In genomic region chr12:124479680-124480468, GRCh38 we compare ENCODE assay signal across 9 cellular contexts.
DNase-seq lines count a peak whose midpoint lies in the region; ATAC-seq and TF ChIP-seq lines count a peak whose summit lies in the region.
"Had no signal": no experiment of that assay in that cellular context is flagged by ENCODE, and none has a peak within 500 bp of the region (broad histone marks: within the 10 kb centered on the region; RNA-seq: fewer than 3 reads in every experiment).

No MANE protein-coding gene starts in this region.

- BruUV-seq in Calu3 (replicated peaks; lab: Mats Ljungman, UMichigan), result no TSS peak

- H3K36me3 ChIP-seq in HEK293 (ENCODE audit: control insufficient read depth in 2 of 2, insufficient read depth in 1 of 2, low read length in 2 of 2), result peaks cover 0 to 78% of the 10 kb centered on the region in 2 experiments; a peak in 2 of 3 replicates

- H3K4me1 Mint-ChIP-seq in Calu3 (ENCODE audit: low read depth, unreplicated experiment) (peaks cover 34% of the 10 kb centered on the region), T-cell (peaks cover 24 to 39% (median 28%) of the 10 kb centered on the region in 3 donors), mesothelial cell of epicardium (peaks cover 18% of the 10 kb centered on the region)

- H3K9me3 Mint-ChIP-seq in Calu3 (ENCODE audit: low read depth, unreplicated experiment), result no peaks in the 10 kb centered on the region
- H3K9me3 Mint-ChIP-seq in T-cell, result no peaks in the 10 kb centered on the region
- no peaks in the 10 kb centered on the region for H3K9me3 Mint-ChIP-seq in mesothelial cell of epicardium

- ATAC-seq in T-cell (replicated peaks in 1 of 4) (peak in 1 of 4 experiments; percentile 8), left lobe of liver (no peak)

- CTCF ChIA-PET in Calu3 (lab: Charles Lee) (interaction anchor here (0.5 kb wide), 1 partner anchor 144 kb away, joined by 4 read pairs; no protein-coding TSS in a partner anchor), HEK293 (lab: Yijun Ruan, JAX) (interaction anchor here (1.3 kb wide), 1 partner anchor 288 kb away, joined by 3 read pairs; no protein-coding TSS in a partner anchor), T-cell (lab: Charles Lee) (no interaction called here)

- no peak overlapping the region for H3K27ac ChIP-seq in HEK293 (ENCODE audit: extremely low read depth, low read depth, low read length)

- H3K4me3 ChIP-seq in HEK293 (ENCODE audit: low read depth, low read length), result no peak overlapping the region

- H3K27me3 Mint-ChIP-seq in Calu3 (ENCODE audit: unreplicated experiment), result no peaks in the 10 kb centered on the region
- H3K27me3 Mint-ChIP-seq in T-cell, result no peaks in the 10 kb centered on the region
- H3K27me3 Mint-ChIP-seq in mesothelial cell of epicardium (ENCODE audit: low read depth), result no peaks in the 10 kb centered on the region

- intact Hi-C loops in Calu3 (cut with micrococcal nuclease; ENCODE audit: unreplicated experiment), result no loop called here

- POLR2A ChIA-PET in HEK293 (lab: Yijun Ruan, JAX) (no interaction called here), T-cell (lab: Charles Lee) (interaction anchor here (0.5 to 0.6 kb wide), 2 partner anchors 46 to 231 kb away, joined by 3 to 4 read pairs; no protein-coding TSS in a partner anchor)

- no peaks in the 10 kb centered on the region for H3K4me1 ChIP-seq in HEK293 (ENCODE audit: control insufficient read depth, insufficient read depth, low read length)

- TF ChIP-seq CTCF in Calu3 (IDR thresholded peaks at IDR 0.05; ENCODE audit: unreplicated experiment) (no peak), HEK293 (tag by site-specific recombination; IDR thresholded peaks at IDR 0.05) (no peak), mesothelial cell of epicardium (IDR thresholded peaks at IDR 0.05; ENCODE audit: unreplicated experiment) (no peak)

- no peak overlapping the region for H3K4me3 Mint-ChIP-seq in Calu3 (ENCODE audit: low read depth, unreplicated experiment)
- peak overlapping the region in 1 of 3 donors; percentile 23 for H3K4me3 Mint-ChIP-seq in T-cell
- no peak overlapping the region for H3K4me3 Mint-ChIP-seq in mesothelial cell of epicardium

- H3K27ac Mint-ChIP-seq in Calu3 (ENCODE audit: unreplicated experiment) (peak overlapping the region; percentile 53), T-cell (peak overlapping the region; percentile 11 to 31), mesothelial cell of epicardium (peak overlapping the region; percentile 63)

- no peak for DNase-seq in Calu3
- no peak for DNase-seq in T-cell
- no peak for DNase-seq in mesothelial cell of epicardium (ENCODE audit: low spot score in 2 of 2, unreplicated experiment in 2 of 2)
- DNase-seq in cerebellar nuclear complex (lab: John Stamatoyannopoulos, UW), result no peak
- no peak for DNase-seq in GF-D8 (lab: John Stamatoyannopoulos, UW)
- no peak for DNase-seq in left lobe of liver (ENCODE audit: low spot score)
- DNase-seq in NCI-H2196 (lab: John Stamatoyannopoulos, UW; ENCODE audit: unreplicated experiment), result no peak
- DNase-seq: activated CD4-positive, alpha-beta T cell treated with anti-CD3 and anti-CD28 coated beads, Interleukin-2, amount 50 U/mL, for 4 hours had no signal

- H3K9me3 ChIP-seq in HEK293 (ENCODE audit: control insufficient read depth, insufficient read depth, low read depth, low read length), result no peaks in the 10 kb centered on the region

- peaks cover 72% of the 10 kb centered on the region for H3K36me3 Mint-ChIP-seq in Calu3 (ENCODE audit: insufficient read depth, unreplicated experiment)
- peaks cover 49% of the 10 kb centered on the region for H3K36me3 Mint-ChIP-seq in T-cell
- peaks cover 40% of the 10 kb centered on the region for H3K36me3 Mint-ChIP-seq in mesothelial cell of epicardium

TF ChIP-seq in HEK293, 187 proteins besides CTCF, POLR2A, EP300 and RAD21:
- TF ChIP-seq IKZF3 (tag by site-specific recombination; IDR thresholded peaks at IDR 0.05) (no peak), GLIS1 (tag by site-specific recombination; IDR thresholded peaks at IDR 0.05) (peak; percentile 35), ZFP3 (tag by site-specific recombination; IDR thresholded peaks at IDR 0.05; ENCODE audit: low read depth) (no peak), ZNF76 (tag by site-specific recombination; IDR thresholded peaks at IDR 0.05; ENCODE audit: borderline replicate concordance, low read depth) (no peak), ZNF18 (tag by site-specific recombination; IDR thresholded peaks at IDR 0.05) (no peak)
TF ChIP-seq in HEK293: peak in this region for 1.

Comparison
In these comparisons a context has a peak if more than half of its experiments do, and no peak if none do; other contexts are left out.
1. CTCF ChIA-PET loops: an anchor here in Calu3 (0.5 kb wide) and HEK293 (1.3 kb wide); none called in T-cell.